Comparison of ENCODE assay signal across 8 cellular contexts in the genomic region with DNA sequence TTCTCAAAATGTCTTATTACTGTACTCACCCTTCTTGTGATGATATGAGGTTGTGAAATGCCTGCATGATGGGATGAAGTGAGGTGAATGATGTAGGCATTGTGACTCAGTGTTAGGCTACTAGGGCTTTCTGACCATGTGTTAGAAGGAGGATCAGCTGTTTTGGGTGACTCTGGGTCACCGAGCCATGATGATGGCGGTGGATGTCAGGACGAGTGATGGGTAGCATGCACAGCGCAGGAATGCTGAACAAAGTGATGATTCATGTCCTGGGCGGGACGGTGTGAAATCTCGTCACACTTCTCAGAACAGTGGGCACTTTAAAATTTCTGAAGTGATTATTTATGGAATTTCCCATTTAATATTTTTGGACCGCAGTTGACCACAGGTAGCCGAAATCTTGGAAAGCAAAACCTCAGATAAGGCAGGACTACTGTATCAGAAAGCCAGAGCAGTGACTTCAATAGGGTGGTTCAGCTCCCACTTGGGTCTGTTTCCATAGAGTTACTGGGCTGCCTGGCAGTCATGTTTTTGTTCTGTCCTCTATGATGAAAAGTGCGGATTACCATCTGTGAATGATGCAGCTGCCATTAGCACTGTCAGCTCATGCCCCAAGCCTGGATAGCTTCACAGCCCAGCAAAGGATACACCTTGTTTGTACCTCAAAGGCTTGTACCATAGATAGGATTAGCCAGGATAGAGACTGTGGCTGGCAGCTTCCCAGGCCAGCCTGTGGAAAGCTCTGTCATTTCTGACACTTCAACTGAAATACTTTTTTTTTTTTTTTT.
DNase-seq lines count a peak whose midpoint lies in the region; ATAC-seq and TF ChIP-seq lines count a peak whose summit lies in the region.

No MANE protein-coding gene starts in this region.

- ATAC-seq in GM21528 (IDR thresholded peaks at IDR 0.05; ENCODE audit: low FRiP score, unreplicated experiment) = no peak
- no peak for ATAC-seq in GM18505 (IDR thresholded peaks at IDR 0.05; ENCODE audit: unreplicated experiment)

- TF ChIP-seq CTCF in HFF-Myc (IDR thresholded peaks at IDR 0.05; ENCODE audit: low read depth, low read length, missing control alignments) (no peak), fibroblast of mammary gland (conservative IDR thresholded peaks at IDR 0.05; ENCODE audit: control insufficient read depth, insufficient read depth, low read depth, low read length) (no peak)

- TF ChIP-seq POLR2A in GM18505 (IDR thresholded peaks at IDR 0.05; ENCODE audit: borderline replicate concordance, extremely low read depth, insufficient read depth, insufficient read length) = no peak

- H3K4me3 ChIP-seq in HFF-Myc (replicated peaks; ENCODE audit: low read depth, low read length) (no peak overlapping the region), fibroblast of mammary gland (ENCODE audit: control insufficient read depth, low read depth, low read length) (no peak overlapping the region)

- DNase-seq in HFF-Myc (ENCODE audit: extremely low read depth, low read depth) (peak; percentile 42), fibroblast of mammary gland (ENCODE audit: low read depth) (peak; percentile 100), SHP77 treated with DMSO at 0.1 percent for 48 hours (lab: John Stamatoyannopoulos, UW) (no peak), D341Med (ENCODE audit: low spot score) (no peak)
- DNase-seq in activated CD4-positive, CD25-positive, alpha-beta regulatory T cell treated with anti-CD3 and anti-CD28 coated beads, Interleukin-2, amount 50 U/mL, for 72 hours = peak; percentile 47
- peak; percentile 31 to 51 for DNase-seq in stimulated activated CD4-positive, alpha-beta T cell treated with anti-CD3 and anti-CD28 coated beads, Interleukin-4, amount 100 ng/mL, for 4 hours

Comparison
In these comparisons a context has a peak if more than half of its experiments do, and no peak if none do; other contexts are left out.
1. DNase-seq: peak in HFF-Myc (single experiment), activated CD4-positive, CD25-positive, alpha-beta regulatory T cell treated with anti-CD3 and anti-CD28 coated beads, Interleukin-2, amount 50 U/mL, for 72 hours (single experiment), fibroblast of mammary gland (single experiment) and stimulated activated CD4-positive, alpha-beta T cell treated with anti-CD3 and anti-CD28 coated beads, Interleukin-4, amount 100 ng/mL, for 4 hours (2 of 2); none in SHP77 treated with DMSO at 0.1 percent for 48 hours (single experiment) and D341Med (single experiment).